2 cellular contexts compared by ENCODE assay signal in the genomic region with DNA sequence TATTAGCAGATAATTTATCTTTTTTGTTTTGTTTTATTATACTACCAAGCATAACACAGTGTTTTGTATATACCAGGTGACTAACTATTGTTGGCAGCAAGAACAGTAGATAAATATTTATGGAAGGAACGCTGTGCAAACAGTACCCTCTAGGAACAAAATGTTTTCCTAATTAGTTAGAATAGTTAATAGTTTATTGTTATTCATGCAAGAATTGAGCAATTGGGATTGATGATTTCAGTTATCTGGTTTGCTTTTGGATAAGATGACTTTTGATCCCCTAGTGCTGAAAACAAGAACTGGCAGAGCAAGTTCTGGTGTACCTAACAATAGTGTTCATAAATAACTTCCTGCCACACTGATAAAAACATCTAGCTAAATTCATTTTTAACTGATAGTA.
TF ChIP-seq lines count a peak whose summit lies in the region.

No MANE protein-coding gene starts in this region.

TF ChIP-seq in liver, 16 proteins besides CTCF, POLR2A, EP300 and RAD21 (continued from another document):
- TF ChIP-seq, protein P1, sequence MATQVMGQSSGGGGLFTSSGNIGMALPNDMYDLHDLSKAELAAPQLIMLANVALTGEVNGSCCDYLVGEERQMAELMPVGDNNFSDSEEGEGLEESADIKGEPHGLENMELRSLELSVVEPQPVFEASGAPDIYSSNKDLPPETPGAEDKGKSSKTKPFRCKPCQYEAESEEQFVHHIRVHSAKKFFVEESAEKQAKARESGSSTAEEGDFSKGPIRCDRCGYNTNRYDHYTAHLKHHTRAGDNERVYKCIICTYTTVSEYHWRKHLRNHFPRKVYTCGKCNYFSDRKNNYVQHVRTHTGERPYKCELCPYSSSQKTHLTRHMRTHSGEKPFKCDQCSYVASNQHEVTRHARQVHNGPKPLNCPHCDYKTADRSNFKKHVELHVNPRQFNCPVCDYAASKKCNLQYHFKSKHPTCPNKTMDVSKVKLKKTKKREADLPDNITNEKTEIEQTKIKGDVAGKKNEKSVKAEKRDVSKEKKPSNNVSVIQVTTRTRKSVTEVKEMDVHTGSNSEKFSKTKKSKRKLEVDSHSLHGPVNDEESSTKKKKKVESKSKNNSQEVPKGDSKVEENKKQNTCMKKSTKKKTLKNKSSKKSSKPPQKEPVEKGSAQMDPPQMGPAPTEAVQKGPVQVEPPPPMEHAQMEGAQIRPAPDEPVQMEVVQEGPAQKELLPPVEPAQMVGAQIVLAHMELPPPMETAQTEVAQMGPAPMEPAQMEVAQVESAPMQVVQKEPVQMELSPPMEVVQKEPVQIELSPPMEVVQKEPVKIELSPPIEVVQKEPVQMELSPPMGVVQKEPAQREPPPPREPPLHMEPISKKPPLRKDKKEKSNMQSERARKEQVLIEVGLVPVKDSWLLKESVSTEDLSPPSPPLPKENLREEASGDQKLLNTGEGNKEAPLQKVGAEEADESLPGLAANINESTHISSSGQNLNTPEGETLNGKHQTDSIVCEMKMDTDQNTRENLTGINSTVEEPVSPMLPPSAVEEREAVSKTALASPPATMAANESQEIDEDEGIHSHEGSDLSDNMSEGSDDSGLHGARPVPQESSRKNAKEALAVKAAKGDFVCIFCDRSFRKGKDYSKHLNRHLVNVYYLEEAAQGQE (IDR thresholded peaks at IDR 0.05): peak; percentile 51
- TF ChIP-seq, protein P2, sequence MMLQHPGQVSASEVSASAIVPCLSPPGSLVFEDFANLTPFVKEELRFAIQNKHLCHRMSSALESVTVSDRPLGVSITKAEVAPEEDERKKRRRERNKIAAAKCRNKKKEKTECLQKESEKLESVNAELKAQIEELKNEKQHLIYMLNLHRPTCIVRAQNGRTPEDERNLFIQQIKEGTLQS (IDR thresholded peaks at IDR 0.05): peak; percentile 33
- TF ChIP-seq FOXA1 (IDR thresholded peaks at IDR 0.05): no peak
- peak; percentile 61 for TF ChIP-seq SP1 (IDR thresholded peaks at IDR 0.05)
- peak; percentile 25 for TF ChIP-seq YY1 (IDR thresholded peaks at IDR 0.05)
- TF ChIP-seq JUND (IDR thresholded peaks at IDR 0.05): peak in 1 of 2 donors; percentile 42
- TF ChIP-seq, protein P3, sequence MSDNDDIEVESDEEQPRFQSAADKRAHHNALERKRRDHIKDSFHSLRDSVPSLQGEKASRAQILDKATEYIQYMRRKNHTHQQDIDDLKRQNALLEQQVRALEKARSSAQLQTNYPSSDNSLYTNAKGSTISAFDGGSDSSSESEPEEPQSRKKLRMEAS (IDR thresholded peaks at IDR 0.05): no peak
- TF ChIP-seq RXRA (IDR thresholded peaks at IDR 0.05): peak in 1 of 2 donors; percentile 67
- TF ChIP-seq GABPA (IDR thresholded peaks at IDR 0.05 in 1 of 2, conservative IDR thresholded peaks at IDR 0.05 in 1 of 2): no peak
- TF ChIP-seq, protein P4, sequence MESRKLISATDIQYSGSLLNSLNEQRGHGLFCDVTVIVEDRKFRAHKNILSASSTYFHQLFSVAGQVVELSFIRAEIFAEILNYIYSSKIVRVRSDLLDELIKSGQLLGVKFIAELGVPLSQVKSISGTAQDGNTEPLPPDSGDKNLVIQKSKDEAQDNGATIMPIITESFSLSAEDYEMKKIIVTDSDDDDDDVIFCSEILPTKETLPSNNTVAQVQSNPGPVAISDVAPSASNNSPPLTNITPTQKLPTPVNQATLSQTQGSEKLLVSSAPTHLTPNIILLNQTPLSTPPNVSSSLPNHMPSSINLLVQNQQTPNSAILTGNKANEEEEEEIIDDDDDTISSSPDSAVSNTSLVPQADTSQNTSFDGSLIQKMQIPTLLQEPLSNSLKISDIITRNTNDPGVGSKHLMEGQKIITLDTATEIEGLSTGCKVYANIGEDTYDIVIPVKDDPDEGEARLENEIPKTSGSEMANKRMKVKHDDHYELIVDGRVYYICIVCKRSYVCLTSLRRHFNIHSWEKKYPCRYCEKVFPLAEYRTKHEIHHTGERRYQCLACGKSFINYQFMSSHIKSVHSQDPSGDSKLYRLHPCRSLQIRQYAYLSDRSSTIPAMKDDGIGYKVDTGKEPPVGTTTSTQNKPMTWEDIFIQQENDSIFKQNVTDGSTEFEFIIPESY (IDR thresholded peaks at IDR 0.05): peak; percentile 41
- peak; percentile 40 for TF ChIP-seq NR2F2 (IDR thresholded peaks at IDR 0.05)
- no peak for TF ChIP-seq TAF1 (conservative IDR thresholded peaks at IDR 0.05)
- no peak for TF ChIP-seq HNF4G (IDR thresholded peaks at IDR 0.05)
TF ChIP-seq in liver: peak in this region for 11.

TF ChIP-seq in HepG2, 621 proteins besides CTCF, POLR2A, EP300 and RAD21 (continued from another document):
- TF ChIP-seq, protein P5, sequence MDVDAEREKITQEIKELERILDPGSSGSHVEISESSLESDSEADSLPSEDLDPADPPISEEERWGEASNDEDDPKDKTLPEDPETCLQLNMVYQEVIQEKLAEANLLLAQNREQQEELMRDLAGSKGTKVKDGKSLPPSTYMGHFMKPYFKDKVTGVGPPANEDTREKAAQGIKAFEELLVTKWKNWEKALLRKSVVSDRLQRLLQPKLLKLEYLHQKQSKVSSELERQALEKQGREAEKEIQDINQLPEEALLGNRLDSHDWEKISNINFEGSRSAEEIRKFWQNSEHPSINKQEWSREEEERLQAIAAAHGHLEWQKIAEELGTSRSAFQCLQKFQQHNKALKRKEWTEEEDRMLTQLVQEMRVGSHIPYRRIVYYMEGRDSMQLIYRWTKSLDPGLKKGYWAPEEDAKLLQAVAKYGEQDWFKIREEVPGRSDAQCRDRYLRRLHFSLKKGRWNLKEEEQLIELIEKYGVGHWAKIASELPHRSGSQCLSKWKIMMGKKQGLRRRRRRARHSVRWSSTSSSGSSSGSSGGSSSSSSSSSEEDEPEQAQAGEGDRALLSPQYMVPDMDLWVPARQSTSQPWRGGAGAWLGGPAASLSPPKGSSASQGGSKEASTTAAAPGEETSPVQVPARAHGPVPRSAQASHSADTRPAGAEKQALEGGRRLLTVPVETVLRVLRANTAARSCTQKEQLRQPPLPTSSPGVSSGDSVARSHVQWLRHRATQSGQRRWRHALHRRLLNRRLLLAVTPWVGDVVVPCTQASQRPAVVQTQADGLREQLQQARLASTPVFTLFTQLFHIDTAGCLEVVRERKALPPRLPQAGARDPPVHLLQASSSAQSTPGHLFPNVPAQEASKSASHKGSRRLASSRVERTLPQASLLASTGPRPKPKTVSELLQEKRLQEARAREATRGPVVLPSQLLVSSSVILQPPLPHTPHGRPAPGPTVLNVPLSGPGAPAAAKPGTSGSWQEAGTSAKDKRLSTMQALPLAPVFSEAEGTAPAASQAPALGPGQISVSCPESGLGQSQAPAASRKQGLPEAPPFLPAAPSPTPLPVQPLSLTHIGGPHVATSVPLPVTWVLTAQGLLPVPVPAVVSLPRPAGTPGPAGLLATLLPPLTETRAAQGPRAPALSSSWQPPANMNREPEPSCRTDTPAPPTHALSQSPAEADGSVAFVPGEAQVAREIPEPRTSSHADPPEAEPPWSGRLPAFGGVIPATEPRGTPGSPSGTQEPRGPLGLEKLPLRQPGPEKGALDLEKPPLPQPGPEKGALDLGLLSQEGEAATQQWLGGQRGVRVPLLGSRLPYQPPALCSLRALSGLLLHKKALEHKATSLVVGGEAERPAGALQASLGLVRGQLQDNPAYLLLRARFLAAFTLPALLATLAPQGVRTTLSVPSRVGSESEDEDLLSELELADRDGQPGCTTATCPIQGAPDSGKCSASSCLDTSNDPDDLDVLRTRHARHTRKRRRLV (CRISPR knock-in tag; IDR thresholded peaks at IDR 0.05): no peak
- TF ChIP-seq, protein P6, sequence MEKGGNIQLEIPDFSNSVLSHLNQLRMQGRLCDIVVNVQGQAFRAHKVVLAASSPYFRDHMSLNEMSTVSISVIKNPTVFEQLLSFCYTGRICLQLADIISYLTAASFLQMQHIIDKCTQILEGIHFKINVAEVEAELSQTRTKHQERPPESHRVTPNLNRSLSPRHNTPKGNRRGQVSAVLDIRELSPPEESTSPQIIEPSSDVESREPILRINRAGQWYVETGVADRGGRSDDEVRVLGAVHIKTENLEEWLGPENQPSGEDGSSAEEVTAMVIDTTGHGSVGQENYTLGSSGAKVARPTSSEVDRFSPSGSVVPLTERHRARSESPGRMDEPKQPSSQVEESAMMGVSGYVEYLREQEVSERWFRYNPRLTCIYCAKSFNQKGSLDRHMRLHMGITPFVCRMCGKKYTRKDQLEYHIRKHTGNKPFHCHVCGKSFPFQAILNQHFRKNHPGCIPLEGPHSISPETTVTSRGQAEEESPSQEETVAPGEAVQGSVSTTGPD (CRISPR knock-in tag; IDR thresholded peaks at IDR 0.05): no peak
- TF ChIP-seq MEF2D (CRISPR knock-in tag; IDR thresholded peaks at IDR 0.05): no peak
- no peak for TF ChIP-seq CCDC6 (CRISPR knock-in tag; IDR thresholded peaks at IDR 0.05)
- TF ChIP-seq, protein P7, sequence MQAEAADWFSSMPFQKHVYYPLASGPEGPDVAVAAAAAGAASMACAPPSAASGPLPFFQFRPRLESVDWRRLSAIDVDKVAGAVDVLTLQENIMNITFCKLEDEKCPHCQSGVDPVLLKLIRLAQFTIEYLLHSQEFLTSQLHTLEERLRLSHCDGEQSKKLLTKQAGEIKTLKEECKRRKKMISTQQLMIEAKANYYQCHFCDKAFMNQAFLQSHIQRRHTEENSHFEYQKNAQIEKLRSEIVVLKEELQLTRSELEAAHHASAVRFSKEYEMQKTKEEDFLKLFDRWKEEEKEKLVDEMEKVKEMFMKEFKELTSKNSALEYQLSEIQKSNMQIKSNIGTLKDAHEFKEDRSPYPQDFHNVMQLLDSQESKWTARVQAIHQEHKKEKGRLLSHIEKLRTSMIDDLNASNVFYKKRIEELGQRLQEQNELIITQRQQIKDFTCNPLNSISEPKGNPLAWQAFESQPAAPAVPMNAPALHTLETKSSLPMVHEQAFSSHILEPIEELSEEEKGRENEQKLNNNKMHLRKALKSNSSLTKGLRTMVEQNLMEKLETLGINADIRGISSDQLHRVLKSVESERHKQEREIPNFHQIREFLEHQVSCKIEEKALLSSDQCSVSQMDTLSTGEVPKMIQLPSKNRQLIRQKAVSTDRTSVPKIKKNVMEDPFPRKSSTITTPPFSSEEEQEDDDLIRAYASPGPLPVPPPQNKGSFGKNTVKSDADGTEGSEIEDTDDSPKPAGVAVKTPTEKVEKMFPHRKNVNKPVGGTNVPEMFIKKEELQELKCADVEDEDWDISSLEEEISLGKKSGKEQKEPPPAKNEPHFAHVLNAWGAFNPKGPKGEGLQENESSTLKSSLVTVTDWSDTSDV (CRISPR knock-in tag; IDR thresholded peaks at IDR 0.05): no peak
- no peak for TF ChIP-seq FOXK2 (IDR thresholded peaks at IDR 0.05)
- no peak for TF ChIP-seq AGO1 (IDR thresholded peaks at IDR 0.05; ENCODE audit: low read depth, low read length, poor library complexity, severe bottlenecking)
